In the genomic region with DNA sequence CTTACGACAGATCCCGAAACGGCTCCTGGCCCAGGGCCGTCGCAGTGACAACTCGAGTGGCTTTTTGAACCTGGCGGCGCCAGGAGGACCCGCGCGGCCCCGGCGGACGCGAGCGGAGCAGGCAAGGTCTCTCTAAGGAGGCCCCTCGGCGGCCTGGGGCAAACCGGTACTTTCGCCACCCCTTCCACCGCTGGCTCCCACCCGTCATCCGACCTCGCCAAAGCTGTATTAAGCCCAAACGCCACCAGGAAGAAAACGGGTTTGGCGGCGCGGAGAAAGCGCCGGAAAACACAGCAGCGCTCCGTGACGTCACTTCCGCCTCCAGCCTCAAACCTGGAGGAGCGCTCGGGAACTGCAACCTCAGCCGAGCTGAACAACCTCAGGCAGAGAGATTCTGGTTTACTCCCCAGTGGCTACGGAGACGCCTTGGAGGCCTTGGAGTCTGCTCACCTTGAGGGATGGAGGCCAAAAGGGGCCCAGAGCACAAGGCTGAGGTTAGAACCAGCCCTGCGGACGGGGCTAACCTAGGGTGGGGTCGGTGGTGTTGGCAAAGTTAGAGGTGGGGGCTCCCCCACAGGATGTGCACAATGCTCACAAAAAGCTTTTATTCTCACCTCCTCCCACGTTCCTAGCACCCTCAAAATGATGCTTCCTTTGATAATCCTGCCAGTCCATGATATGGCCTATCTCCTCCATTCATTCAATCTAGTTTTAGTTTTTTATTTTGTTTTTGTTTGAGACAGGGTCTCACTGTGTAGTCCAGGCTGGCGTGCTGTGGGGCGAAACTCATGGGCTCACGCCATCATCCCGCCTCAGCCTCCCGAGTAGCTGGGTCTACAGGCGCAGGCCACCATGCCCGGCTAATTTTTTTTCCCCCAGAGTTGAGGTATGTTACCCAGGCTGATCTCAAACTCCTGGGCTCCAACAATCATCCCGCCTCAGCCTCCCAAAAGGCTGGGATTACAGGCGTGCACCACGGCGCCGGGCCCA, we compare ENCODE assay signal across 8 cellular contexts. TPM values are rescaled to one million over a fixed set of nuclear protein-coding genes. Genes with fewer than 3 reads are reported as not detected.
DNase-seq lines count a peak whose midpoint lies in the region; ATAC-seq and TF ChIP-seq lines count a peak whose summit lies in the region.

A gene (minus strand): TSS at position 295 of the 990 bp plus-strand sequence. CDS start 15,484 bp downstream, outside the sequence.

- H3K4me1 ChIP-seq in BE2C (no peaks in the 10 kb centered on the region), colonic mucosa (no peaks in the 10 kb centered on the region)

- peak within 1 kb of the TSS; percentile 65 for H3K27ac ChIP-seq in colonic mucosa

- TF ChIP-seq POLR2A in GM19193 (IDR thresholded peaks at IDR 0.05; ENCODE audit: extremely low read depth, insufficient read depth, insufficient read length), result peak; percentile 78

- H3K36me3 ChIP-seq in BE2C, result peaks cover 22% of the 10 kb centered on the region
- H3K36me3 ChIP-seq in colonic mucosa, result no peaks in the 10 kb centered on the region

- peak within 1 kb of the TSS; percentile 76 to 81 for H3K9ac ChIP-seq in colonic mucosa (ENCODE audit: low read depth in 2 of 2, low read length in 2 of 2)

- DNase-seq in BE2C (peak; percentile 92), NCI-H524 (lab: John Stamatoyannopoulos, UW) (peak; percentile 68 to 84), colonic mucosa (peak; percentile 91), left colon (peak; percentile 82 to 94)
- peak; percentile 89 to 90 for DNase-seq in activated CD4-positive, alpha-beta T cell treated with anti-CD3 and anti-CD28 coated beads for 4 hours
- DNase-seq in stimulated activated CD4-positive, alpha-beta T cell treated with anti-CD3 and anti-CD28 coated beads, Interleukin-1b, Interleukin-23, amount 100 ng/mL, for 48 hours, result peak; percentile 93

- H3K27me3 ChIP-seq in BE2C (no peaks in the 10 kb centered on the region), colonic mucosa (no peaks in the 10 kb centered on the region)

- peak within 1 kb of the TSS; percentile 92 for H3K4me3 ChIP-seq in BE2C (ENCODE audit: low read depth, low read length)
- peak within 1 kb of the TSS; percentile 67 for H3K4me3 ChIP-seq in colonic mucosa

- ATAC-seq in HG03442 (IDR thresholded peaks at IDR 0.05; ENCODE audit: unreplicated experiment) (peak; percentile 87), left colon (peak; percentile 99)

- intact Hi-C loops in colonic mucosa (cut with DNase I), result loop anchor here (10.0 kb wide), 1 partner anchor 111 kb away; a partner anchor contains a TSS
- intact Hi-C loops in left colon (cut with DNase I, micrococcal nuclease), result no loop called here

- TF ChIP-seq CTCF in BE2C (IDR thresholded peaks at IDR 0.05; ENCODE audit: low read depth, low read length) (peak; percentile 60), colonic mucosa (IDR thresholded peaks at IDR 0.05) (peak; percentile 70)

- H3K9me3 ChIP-seq in BE2C (no peaks in the 10 kb centered on the region), colonic mucosa (no peaks in the 10 kb centered on the region)

RNA-seq across cellular contexts. Expression of the gene that starts here (rescaled TPM):
- polyA plus RNA-seq in BE2C (2012; ENCODE audit: insufficient read depth, insufficient read length, low read depth), result 12.4 TPM
- total RNA-seq in colonic mucosa (10 to 100 TPM; 12.5 to 17.1 TPM), left colon (10 to 100 TPM; 16.7 to 21.4 TPM)

Comparison
In these comparisons a context has a peak if more than half of its experiments do, and no peak if none do; other contexts are left out.
1. Peak in every context shown above with its lines: DNase-seq, ATAC-seq, H3K4me3 ChIP-seq and H3K27ac ChIP-seq.